2 cellular contexts compared by ENCODE assay signal in genomic region chr6:135864929-135865328, GRCh38. TPM values are rescaled to one million over a fixed set of nuclear protein-coding genes. Genes with fewer than 3 reads are reported as not detected.
"Had no signal": no experiment of that assay in that cellular context is flagged by ENCODE, and none has a peak within 500 bp of the region (broad histone marks: within the 10 kb centered on the region; RNA-seq: fewer than 3 reads in every experiment).

No MANE protein-coding gene starts in this region.

RNA-seq across cellular contexts. Expression of gene PDE7B, which starts 13.4 kb away (rescaled TPM):
- total RNA-seq: G401, GM12878 had no signal
- polyA plus RNA-seq: GM12878 had no signal
